19 cellular contexts compared by ENCODE assay signal in the genomic region with DNA sequence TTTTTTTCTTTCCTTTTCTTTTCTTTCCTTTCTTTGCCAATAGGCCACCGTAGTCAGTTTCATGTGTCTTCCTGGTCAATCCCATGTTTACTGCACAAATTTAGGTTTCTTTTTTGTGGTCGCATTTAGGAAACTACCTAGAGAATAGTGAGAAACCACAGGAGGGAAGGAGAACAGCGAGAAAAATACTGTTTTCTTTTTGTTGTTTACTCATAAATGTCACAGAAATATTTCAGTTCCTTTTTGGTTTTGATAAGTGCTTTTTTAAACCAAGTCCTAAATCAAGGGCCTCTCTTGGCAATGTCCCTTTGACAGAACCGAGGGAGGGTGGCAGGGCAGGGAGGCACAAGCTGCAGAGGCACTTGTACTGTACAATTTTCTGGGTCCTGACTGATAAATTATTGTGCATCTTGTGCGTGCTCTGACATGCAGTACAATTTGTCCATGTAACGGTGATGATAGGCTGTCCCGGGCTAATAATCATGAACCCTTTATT.
DNase-seq lines count a peak whose midpoint lies in the region; ATAC-seq, FAIRE-seq and TF ChIP-seq lines count a peak whose summit lies in the region.
"Had no signal": no experiment of that assay in that cellular context is flagged by ENCODE, and none has a peak within 500 bp of the region (broad histone marks: within the 10 kb centered on the region; RNA-seq: fewer than 3 reads in every experiment).

No MANE protein-coding gene starts in this region.

- in situ Hi-C loops in HepG2 (cut with HindIII; ENCODE audit: extremely low pct_ligation_motif_present, low pct_unique_long_range_greater_than_20kb), result no loop called here

- H3K9me3 ChIP-seq in left ventricle myocardium inferior (replicated peaks), result no peaks in the 10 kb centered on the region
- H3K9me3 ChIP-seq in BE2C, result no peaks in the 10 kb centered on the region
- H3K9me3 ChIP-seq in HepG2 (ENCODE audit: low read length), result no peaks in the 10 kb centered on the region
- H3K9me3 ChIP-seq: ascending aorta, esophagus squamous epithelium, upper lobe of left lung had no signal

- H3K36me3 ChIP-seq in left ventricle myocardium inferior, result no peaks in the 10 kb centered on the region
- no peaks in the 10 kb centered on the region for H3K36me3 ChIP-seq in BE2C
- H3K36me3 ChIP-seq in HepG2 (replicated peaks in 1 of 2; ENCODE audit: control insufficient read depth in 1 of 2, insufficient read depth in 2 of 2, low read length in 2 of 2), result no peaks in the 10 kb centered on the region
- H3K36me3 ChIP-seq: ascending aorta, esophagus squamous epithelium, upper lobe of left lung had no signal

- peaks cover 97% of the 10 kb centered on the region for H3K4me1 ChIP-seq in left ventricle myocardium inferior
- H3K4me1 ChIP-seq in BE2C, result no peaks in the 10 kb centered on the region
- 0 out of 2 replicates have a peak, but pooled peaks cover 7% of the 10 kb centered on the region for H3K4me1 ChIP-seq in HepG2 (ENCODE audit: insufficient read depth, low read length)

- intact Hi-C loops in left ventricle myocardium inferior (cut with micrococcal nuclease), result no loop called here
- intact Hi-C loops in HepG2 (cut with micrococcal nuclease; ENCODE audit: unreplicated experiment), result no loop called here

- TF ChIP-seq EP300 in HepG2 (IDR thresholded peaks at IDR 0.05; ENCODE audit: low read depth in 2 of 2, low read length in 2 of 2) (no peak), HepG2 (CRISPR knock-in tag; IDR thresholded peaks at IDR 0.05; ENCODE audit: borderline replicate concordance) (no peak)

- TF ChIP-seq POLR2A in HepG2 (IDR thresholded peaks at IDR 0.05; ENCODE audit: insufficient read depth in 1 of 2, low read depth in 2 of 2, low read length in 2 of 2), result no peak

- no TSS peak for BruUV-seq in HepG2 (replicated peaks; lab: Mats Ljungman, UMichigan)

- TF ChIP-seq RAD21 in HepG2 (CRISPR knock-in tag; IDR thresholded peaks at IDR 0.05), result no peak

- H2AFZ ChIP-seq in HepG2 (ENCODE audit: low read length), result no peak overlapping the region
- H2AFZ ChIP-seq: hepatocyte had no signal

- H3K4me3 ChIP-seq in left ventricle myocardium inferior (no peak overlapping the region), BE2C (ENCODE audit: low read depth, low read length) (no peak overlapping the region), HepG2 (replicated peaks in 1 of 3; ENCODE audit: insufficient read depth in 1 of 3, low read depth in 2 of 3, low read length in 3 of 3) (no peak overlapping the region)
- H3K4me3 ChIP-seq: ascending aorta, esophagus squamous epithelium, hepatocyte, upper lobe of left lung had no signal

- H4K20me1 ChIP-seq in HepG2 (ENCODE audit: insufficient read depth, low read length), result no peaks in the 10 kb centered on the region

- no peaks in the 10 kb centered on the region for H3K79me2 ChIP-seq in HepG2 (ENCODE audit: insufficient read depth, low read length)
- H3K79me2 ChIP-seq: hepatocyte had no signal

- CTCF ChIA-PET in HepG2 (lab: Yijun Ruan, JAX; ENCODE audit: low intra/inter-chr PET ratio, low total read pairs), result no interaction called here

- ATAC-seq in GM18867 (IDR thresholded peaks at IDR 0.05; ENCODE audit: unreplicated experiment), result peak; percentile 61
- ATAC-seq in HG03103 (IDR thresholded peaks at IDR 0.05; ENCODE audit: low read depth, unreplicated experiment), result peak; percentile 54
- no peak for ATAC-seq in HG03039 (IDR thresholded peaks at IDR 0.05; ENCODE audit: unreplicated experiment)
- ATAC-seq in HepG2, result no peak
- ATAC-seq: naive thymus-derived CD4-positive, alpha-beta T cell had no signal

- H3K27ac ChIP-seq in left ventricle myocardium inferior (replicated peaks) (peak overlapping the region; percentile 67), HepG2 (ENCODE audit: extremely low read length, insufficient read depth, low read length) (no peak overlapping the region)
- H3K27ac ChIP-seq: ascending aorta, hepatocyte, RWPE1, upper lobe of left lung had no signal

- 33% methylated on average over 7 of the region's 7 CpGs for WGBS in HepG2 (ENCODE audit: low lambda C conversion rate)

- H3K27me3 ChIP-seq in left ventricle myocardium inferior (ENCODE audit: low read depth), result no peaks in the 10 kb centered on the region
- H3K27me3 ChIP-seq in BE2C, result peaks cover 7% of the 10 kb centered on the region
- peaks cover 3 to 48% of the 10 kb centered on the region in 2 experiments for H3K27me3 ChIP-seq in HepG2 (ENCODE audit: control insufficient read depth in 1 of 2, insufficient read depth in 2 of 2, low read length in 2 of 2)
- H3K27me3 ChIP-seq: ascending aorta, esophagus squamous epithelium, hepatocyte, upper lobe of left lung had no signal

- H3K4me2 ChIP-seq in HepG2 (ENCODE audit: low read depth, low read length), result no peak overlapping the region
- H3K4me2 ChIP-seq: hepatocyte had no signal

- DNase-seq in DMS79 treated with DMSO at 0.1 percent for 48 hours (lab: John Stamatoyannopoulos, UW), result peak; percentile 37
- no peak for DNase-seq in left ventricle myocardium inferior
- no peak for DNase-seq in BE2C
- DNase-seq in DMS153 (lab: John Stamatoyannopoulos, UW), result no peak
- no peak for DNase-seq in HepG2 (ENCODE audit: low spot score)
- DNase-seq: dermis blood vessel endothelial cell; esophagus squamous epithelium; naive thymus-derived CD4-positive, alpha-beta T cell; NCI-H526; retina; stimulated activated CD4-positive, alpha-beta T cell treated with anti-CD3 and anti-CD28 coated beads, Interleukin-2, amount 100 ng/mL, for 48 hours; T-helper 9 cell; upper lobe of left lung had no signal

- TF ChIP-seq CTCF in left ventricle myocardium inferior (IDR thresholded peaks at IDR 0.05; ENCODE audit: borderline replicate concordance) (no peak), BE2C (IDR thresholded peaks at IDR 0.05; ENCODE audit: low read depth, low read length) (no peak), HepG2 (CRISPR knock-in tag; IDR thresholded peaks at IDR 0.05) (no peak)

- no peak overlapping the region for H3K9ac ChIP-seq in HepG2 (ENCODE audit: insufficient read depth, low read depth, low read length)

- POLR2A ChIA-PET in HepG2 (lab: Yijun Ruan, JAX), result no interaction called here

- FAIRE-seq in HepG2 (lab: Jason Lieb, UNC), result no peak

TF ChIP-seq in HepG2, 621 proteins besides CTCF, POLR2A, EP300 and RAD21:
- TF ChIP-seq SP5 (CRISPR knock-in tag; IDR thresholded peaks at IDR 0.05; ENCODE audit: borderline replicate concordance, low read depth), result no peak
- TF ChIP-seq TAF1 (CRISPR knock-in tag; IDR thresholded peaks at IDR 0.05), result no peak
- TF ChIP-seq ZNF253 (CRISPR knock-in tag; IDR thresholded peaks at IDR 0.05; ENCODE audit: borderline replicate concordance), result no peak
- TF ChIP-seq, protein P1, sequence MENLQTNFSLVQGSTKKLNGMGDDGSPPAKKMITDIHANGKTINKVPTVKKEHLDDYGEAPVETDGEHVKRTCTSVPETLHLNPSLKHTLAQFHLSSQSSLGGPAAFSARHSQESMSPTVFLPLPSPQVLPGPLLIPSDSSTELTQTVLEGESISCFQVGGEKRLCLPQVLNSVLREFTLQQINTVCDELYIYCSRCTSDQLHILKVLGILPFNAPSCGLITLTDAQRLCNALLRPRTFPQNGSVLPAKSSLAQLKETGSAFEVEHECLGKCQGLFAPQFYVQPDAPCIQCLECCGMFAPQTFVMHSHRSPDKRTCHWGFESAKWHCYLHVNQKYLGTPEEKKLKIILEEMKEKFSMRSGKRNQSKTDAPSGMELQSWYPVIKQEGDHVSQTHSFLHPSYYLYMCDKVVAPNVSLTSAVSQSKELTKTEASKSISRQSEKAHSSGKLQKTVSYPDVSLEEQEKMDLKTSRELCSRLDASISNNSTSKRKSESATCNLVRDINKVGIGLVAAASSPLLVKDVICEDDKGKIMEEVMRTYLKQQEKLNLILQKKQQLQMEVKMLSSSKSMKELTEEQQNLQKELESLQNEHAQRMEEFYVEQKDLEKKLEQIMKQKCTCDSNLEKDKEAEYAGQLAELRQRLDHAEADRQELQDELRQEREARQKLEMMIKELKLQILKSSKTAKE (CRISPR knock-in tag; IDR thresholded peaks at IDR 0.05; ENCODE audit: borderline replicate concordance), result no peak
- TF ChIP-seq ZNF317 (CRISPR knock-in tag; IDR thresholded peaks at IDR 0.05), result no peak
- no peak for TF ChIP-seq ZNF30 (CRISPR knock-in tag; IDR thresholded peaks at IDR 0.05)
- TF ChIP-seq FOSL1 (CRISPR knock-in tag; IDR thresholded peaks at IDR 0.05; ENCODE audit: borderline replicate concordance), result no peak
- TF ChIP-seq AKAP8 (CRISPR knock-in tag; IDR thresholded peaks at IDR 0.05), result no peak
- TF ChIP-seq, protein P2, sequence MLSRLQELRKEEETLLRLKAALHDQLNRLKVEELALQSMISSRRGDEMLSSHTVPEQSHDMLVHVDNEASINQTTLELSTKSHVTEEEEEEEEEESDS (CRISPR knock-in tag; IDR thresholded peaks at IDR 0.05; ENCODE audit: borderline replicate concordance), result no peak
- TF ChIP-seq, protein P3, sequence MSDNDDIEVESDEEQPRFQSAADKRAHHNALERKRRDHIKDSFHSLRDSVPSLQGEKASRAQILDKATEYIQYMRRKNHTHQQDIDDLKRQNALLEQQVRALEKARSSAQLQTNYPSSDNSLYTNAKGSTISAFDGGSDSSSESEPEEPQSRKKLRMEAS (IDR thresholded peaks at IDR 0.05), result no peak
- TF ChIP-seq RBAK (CRISPR knock-in tag; IDR thresholded peaks at IDR 0.05), result no peak
- no peak for TF ChIP-seq SP2 (CRISPR knock-in tag; IDR thresholded peaks at IDR 0.05)
- no peak for TF ChIP-seq ZSCAN22 (CRISPR knock-in tag; IDR thresholded peaks at IDR 0.05)
- TF ChIP-seq, protein P4, sequence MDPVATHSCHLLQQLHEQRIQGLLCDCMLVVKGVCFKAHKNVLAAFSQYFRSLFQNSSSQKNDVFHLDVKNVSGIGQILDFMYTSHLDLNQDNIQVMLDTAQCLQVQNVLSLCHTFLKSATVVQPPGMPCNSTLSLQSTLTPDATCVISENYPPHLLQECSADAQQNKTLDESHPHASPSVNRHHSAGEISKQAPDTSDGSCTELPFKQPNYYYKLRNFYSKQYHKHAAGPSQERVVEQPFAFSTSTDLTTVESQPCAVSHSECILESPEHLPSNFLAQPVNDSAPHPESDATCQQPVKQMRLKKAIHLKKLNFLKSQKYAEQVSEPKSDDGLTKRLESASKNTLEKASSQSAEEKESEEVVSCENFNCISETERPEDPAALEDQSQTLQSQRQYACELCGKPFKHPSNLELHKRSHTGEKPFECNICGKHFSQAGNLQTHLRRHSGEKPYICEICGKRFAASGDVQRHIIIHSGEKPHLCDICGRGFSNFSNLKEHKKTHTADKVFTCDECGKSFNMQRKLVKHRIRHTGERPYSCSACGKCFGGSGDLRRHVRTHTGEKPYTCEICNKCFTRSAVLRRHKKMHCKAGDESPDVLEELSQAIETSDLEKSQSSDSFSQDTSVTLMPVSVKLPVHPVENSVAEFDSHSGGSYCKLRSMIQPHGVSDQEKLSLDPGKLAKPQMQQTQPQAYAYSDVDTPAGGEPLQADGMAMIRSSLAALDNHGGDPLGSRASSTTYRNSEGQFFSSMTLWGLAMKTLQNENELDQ (CRISPR knock-in tag; IDR thresholded peaks at IDR 0.05; ENCODE audit: borderline replicate concordance), result no peak
- TF ChIP-seq SMARCC2 (IDR thresholded peaks at IDR 0.05), result no peak
- no peak for TF ChIP-seq TP53 (CRISPR knock-in tag; conservative IDR thresholded peaks at IDR 0.05)

Comparison
In these comparisons a context has a peak if more than half of its experiments do, and no peak if none do; other contexts are left out.
1. ATAC-seq: peak in GM18867 (single experiment) and HG03103 (single experiment); none in HG03039 (single experiment) and HepG2 (single experiment).